10 cellular contexts compared by ENCODE assay signal in genomic region chr22:44676441-44677298, GRCh38. TPM values are rescaled to one million over a fixed set of nuclear protein-coding genes. Genes with fewer than 3 reads are reported as not detected.
A peak's percentile ranks its signal among the peaks of the same experiment; 100 is the strongest.
DNase-seq lines count a peak whose midpoint lies in the region; ATAC-seq, FAIRE-seq and TF ChIP-seq lines count a peak whose summit lies in the region.
"Had no signal": no experiment of that assay in that cellular context is flagged by ENCODE, and none has a peak within 500 bp of the region (broad histone marks: within the 10 kb centered on the region; RNA-seq: fewer than 3 reads in every experiment).

No MANE protein-coding gene starts in this region.

- peaks cover 39% of the 10 kb centered on the region for H3K4me1 ChIP-seq in CD8-positive, alpha-beta T cell (ENCODE audit: insufficient read depth, low read length)
- H3K4me1 ChIP-seq in GM12878 (ENCODE audit: control insufficient read depth, insufficient read depth, low read length) = peaks cover 3% of the 10 kb centered on the region
- H3K4me1 ChIP-seq in mucosa of rectum (ENCODE audit: control insufficient read depth in 2 of 2, insufficient read depth in 2 of 2, low read length in 2 of 2) = peaks cover 9 to 14% of the 10 kb centered on the region in 2 donors

- no peaks in the 10 kb centered on the region for H4K20me1 ChIP-seq in GM12878 (ENCODE audit: control insufficient read depth, insufficient read depth)

- DNase-seq in CD8-positive, alpha-beta T cell = peak in 1 of 7 experiments; percentile 11
- DNase-seq in GM12878 (ENCODE audit: low read depth, low spot score) = no peak
- no peak for DNase-seq in HTR-8/SVneo (ENCODE audit: insufficient read length, low spot score)
- DNase-seq: NCI-H69 had no signal

- H3K27ac ChIP-seq in CD8-positive, alpha-beta T cell (ENCODE audit: low read depth, low read length) = no peak overlapping the region
- H3K27ac ChIP-seq in GM12878 (ENCODE audit: control insufficient read depth, insufficient read depth) = no peak overlapping the region
- peak overlapping the region in 1 of 2 donors; percentile 20 for H3K27ac ChIP-seq in mucosa of rectum (ENCODE audit: low read depth in 2 of 2, low read length in 2 of 2)

- H3K9ac ChIP-seq in GM12878 (ENCODE audit: control insufficient read depth, insufficient read depth, low read length) (no peak overlapping the region), mucosa of rectum (ENCODE audit: low read depth in 1 of 2, low read length in 2 of 2) (peak overlapping the region; percentile 42 to 47)

- peak overlapping the region; percentile 71 for H3K4me2 ChIP-seq in GM12878 (ENCODE audit: control insufficient read depth, insufficient read depth)

- TF ChIP-seq EP300 in GM12878 (IDR thresholded peaks at IDR 0.05; ENCODE audit: borderline replicate concordance in 1 of 2, control insufficient read depth in 1 of 2, low read depth in 2 of 2, low read length in 2 of 2) = no peak

- H3K79me2 ChIP-seq in GM12878 (ENCODE audit: control insufficient read depth, insufficient read depth, low read length) = no peaks in the 10 kb centered on the region

- POLR2A ChIA-PET in CD8-positive, alpha-beta T cell (lab: Charles Lee) = interaction anchor here (0.9 to 1.3 kb wide), 2 partner anchors 9 to 12 kb away, joined by 3 read pairs; no protein-coding TSS in a partner anchor
- POLR2A ChIA-PET in GM12878 (lab: Charles Lee) = no interaction called here

- BruUV-seq in GM12878 (replicated peaks; lab: Mats Ljungman, UMichigan) = no TSS peak

- H3K4me3 Mint-ChIP-seq in CD8-positive, alpha-beta T cell = peak overlapping the region; percentile 75
- H3K4me3 Mint-ChIP-seq in IgD-negative memory B cell = peak overlapping the region in 3 of 4 donors; percentile 60 to 83 (median 65)

- RAD21 ChIA-PET in GM12878 (lab: Charles Lee; ENCODE audit: unreplicated experiment) = interaction anchor here (1.1 kb wide), 1 partner anchor 33 kb away, joined by 3 read pairs; no protein-coding TSS in a partner anchor

- SMC1A ChIA-PET in GM12878 (lab: Charles Lee; ENCODE audit: uncharacterized antibody, unreplicated experiment) = interaction anchor here (1.5 kb wide), 1 partner anchor 9 kb away, joined by 4 read pairs; no protein-coding TSS in a partner anchor

- no peaks in the 10 kb centered on the region for H3K27me3 ChIP-seq in CD8-positive, alpha-beta T cell (ENCODE audit: insufficient read depth, low read length)
- no peaks in the 10 kb centered on the region for H3K27me3 ChIP-seq in GM12878 (replicated peaks in 1 of 2; ENCODE audit: control insufficient read depth in 2 of 2, insufficient read depth in 2 of 2, low read length in 1 of 2)
- H3K27me3 ChIP-seq in mucosa of rectum (ENCODE audit: control insufficient read depth in 2 of 2, insufficient read depth in 2 of 2, low read length in 2 of 2) = peaks cover 3 to 8% of the 10 kb centered on the region in 2 donors

- no peaks in the 10 kb centered on the region for H3K36me3 ChIP-seq in CD8-positive, alpha-beta T cell (ENCODE audit: insufficient read depth, low read length)
- H3K36me3 ChIP-seq in GM12878 (ENCODE audit: control insufficient read depth in 2 of 2, insufficient read depth in 2 of 2, low read length in 1 of 2) (no peaks in the 10 kb centered on the region), mucosa of rectum (ENCODE audit: control insufficient read depth in 2 of 2, insufficient read depth in 2 of 2, low read length in 2 of 2) (no peaks in the 10 kb centered on the region)

- peak overlapping the region; percentile 22 for H3K4me3 ChIP-seq in CD8-positive, alpha-beta T cell (ENCODE audit: low read depth, low read length)
- H3K4me3 ChIP-seq in GM12878 (no peak overlapping the region), mucosa of rectum (ENCODE audit: low read length in 2 of 2) (peak overlapping the region; percentile 66 to 67)

- FAIRE-seq in GM12878 (lab: Jason Lieb, UNC) (no peak), HTR-8/SVneo (lab: Jason Lieb, UNC) (no peak)
- FAIRE-seq: G401.6 had no signal

- TF ChIP-seq CTCF in CD8-positive, alpha-beta T cell (IDR thresholded peaks at IDR 0.05) = no peak
- TF ChIP-seq CTCF in GM12878 (IDR thresholded peaks at IDR 0.05 in 2 of 3, conservative IDR thresholded peaks at IDR 0.05 in 1 of 3; ENCODE audit: control insufficient read depth in 2 of 3, extremely low read depth in 1 of 3, insufficient read depth in 1 of 3, low read depth in 3 of 3, low read length in 3 of 3) = no peak

- peak overlapping the region; percentile 15; the same call in 1 of the 2 replicates for H2AFZ ChIP-seq in GM12878 (ENCODE audit: control insufficient read depth, low read depth, low read length)

- in situ Hi-C loops in GM12878 (cut with MboI) = no loop called here

- no peak for TF ChIP-seq POLR2A in GM12878 (IDR thresholded peaks at IDR 0.05; ENCODE audit: low read depth, low read length)

- peak overlapping the region; percentile 37 for H3K27ac Mint-ChIP-seq in CD8-positive, alpha-beta T cell
- H3K27ac Mint-ChIP-seq in IgD-negative memory B cell = no peak overlapping the region

- intact Hi-C loops in CD8-positive, alpha-beta T cell (cut with DNase I, micrococcal nuclease) = no loop called here
- intact Hi-C loops in GM12878 (cut with micrococcal nuclease; ENCODE audit: unreplicated experiment) = no loop called here

- H3K9me3 Mint-ChIP-seq in CD8-positive, alpha-beta T cell = no peaks in the 10 kb centered on the region
- H3K9me3 Mint-ChIP-seq in IgD-negative memory B cell = peaks cover 0 to 3% (median 0%) of the 10 kb centered on the region in 3 donors

- 16% methylated on average over 20 of the region's 20 CpGs for WGBS in GM12878 (ENCODE audit: insufficient coverage, insufficient replicate concordance, low lambda C conversion rate, missing lambda C conversion rate)

- no peaks in the 10 kb centered on the region for H3K27me3 Mint-ChIP-seq in CD8-positive, alpha-beta T cell (ENCODE audit: low read depth)
- peaks cover 31% of the 10 kb centered on the region for H3K27me3 Mint-ChIP-seq in IgD-negative memory B cell

- H3K9me3 ChIP-seq in CD8-positive, alpha-beta T cell (ENCODE audit: low read length) = no peaks in the 10 kb centered on the region
- no peaks in the 10 kb centered on the region for H3K9me3 ChIP-seq in GM12878 (replicated peaks; ENCODE audit: control insufficient read depth, insufficient read depth, low read length)
- H3K9me3 ChIP-seq in mucosa of rectum (ENCODE audit: control insufficient read depth in 2 of 2, low read length in 2 of 2) = no peaks in the 10 kb centered on the region

- CTCF ChIA-PET in CD8-positive, alpha-beta T cell (lab: Charles Lee) = interaction anchor here (0.6 to 1.8 kb wide), 4 partner anchors 9 to 1138 kb away, joined by 3 to 8 read pairs (median 4); no protein-coding TSS in a partner anchor
- CTCF ChIA-PET in GM12878 (lab: Yijun Ruan, JAX) = interaction anchor here (0.9 to 1.3 kb wide), 3 partner anchors 9 to 591 kb away, joined by 3 to 5 read pairs (median 4); no protein-coding TSS in a partner anchor

- peaks cover 7% of the 10 kb centered on the region for H3K36me3 Mint-ChIP-seq in CD8-positive, alpha-beta T cell
- no peaks in the 10 kb centered on the region for H3K36me3 Mint-ChIP-seq in IgD-negative memory B cell

- ATAC-seq in CD8-positive, alpha-beta T cell = peak; percentile 29
- peak; percentile 65 for ATAC-seq in GM12878
- no peak for ATAC-seq in HG02623 (IDR thresholded peaks at IDR 0.05; ENCODE audit: unreplicated experiment)
- ATAC-seq in GM18517 (IDR thresholded peaks at IDR 0.05; ENCODE audit: unreplicated experiment) = no peak
- ATAC-seq in GM19023 (IDR thresholded peaks at IDR 0.05; ENCODE audit: unreplicated experiment) = no peak

- peaks cover 51% of the 10 kb centered on the region for H3K4me1 Mint-ChIP-seq in CD8-positive, alpha-beta T cell (ENCODE audit: low read depth)
- peaks cover 3 to 6% (median 4%) of the 10 kb centered on the region in 3 donors for H3K4me1 Mint-ChIP-seq in IgD-negative memory B cell

- TF ChIP-seq RAD21 in GM12878 (IDR thresholded peaks at IDR 0.05; ENCODE audit: insufficient read depth, low read depth, low read length) = no peak

TF ChIP-seq in GM12878, 131 proteins besides CTCF, POLR2A, EP300 and RAD21:
- peak; percentile 68; the same call in 1 of the 2 replicates for TF ChIP-seq BACH1 (IDR thresholded peaks at IDR 0.05; ENCODE audit: borderline replicate concordance)
- TF ChIP-seq NBN (IDR thresholded peaks at IDR 0.05) = no peak

RNA-seq across cellular contexts. Expression of gene PRR5, which starts 25.3 kb away (rescaled TPM):
- total RNA-seq in CD8-positive, alpha-beta T cell = 10 to 100 TPM; 47.6 to 49.3 TPM
- polyA plus RNA-seq in IgD-negative memory B cell (40.3 TPM), GM12878 (2011; rRNA removed) (4.7 and 9.4 TPM in 2 replicates), GM12878 (2014; fragmentation: Illumina TruSeq; extraction: Trizol) (0.59 TPM in 1 of 2 replicates, not detected in the other), GM12878 (2014; fragmentation: Nextera tagmentation; extraction: Ambion mirVana) (under 1 TPM; 0.03 to 0.13 TPM), GM12878 (2014; rRNA removed) (2.9 TPM in 2 replicates), GM12878 (2016; fragmentation: Nextera tagmentation; extraction: Ambion mirVana) (1 to 10 TPM; 1.3 to 1.8 TPM)
- 8.9 and 12.5 TPM in 2 replicates for total RNA-seq in GM12878 (2013; cell fraction: nucleolus; rRNA removed)
- total RNA-seq in GM12878 (2014; rRNA removed) (0.54 and 1.6 TPM in 2 replicates), GM12878 (2014; rRNA removed; fragmentation: Illumina TruSeq; extraction: Trizol) (0.89 and 0.92 TPM in 2 replicates), GM12878 (2021) (4.5 and 5.3 TPM in 2 replicates)
- polyA plus RNA-seq in GM12878 (2011; ENCODE audit: low read depth) = 0.21 TPM
- 12.9 and 16.4 TPM in 2 replicates for polyA plus RNA-seq in GM12878 (2011; cell fraction: cytosol; rRNA removed)
- polyA plus RNA-seq in GM12878 (2011; cell fraction: nucleus; rRNA removed) = 50.2 TPM in 2 replicates
- polyA plus RNA-seq in GM12878 (2012) = 1.5 and 1.6 TPM in 2 replicates
- polyA minus RNA-seq in GM12878 (2011; rRNA and poly(A)+ RNA removed) = 15.9 and 21.4 TPM in 2 replicates
- 7.8 and 9.0 TPM in 2 replicates for polyA minus RNA-seq in GM12878 (2011; cell fraction: cytosol; rRNA and poly(A)+ RNA removed)
- polyA minus RNA-seq in GM12878 (2011; cell fraction: nucleus; rRNA and poly(A)+ RNA removed) = 15.1 and 24.5 TPM in 2 replicates

Comparison
In these comparisons a context has a peak if more than half of its experiments do, and no peak if none do; other contexts are left out.
1. ATAC-seq: peak in CD8-positive, alpha-beta T cell (single experiment) and GM12878 (single experiment); none in HG02623 (single experiment), GM18517 (single experiment) and GM19023 (single experiment).